Comparison of ENCODE assay signal across 10 cellular contexts in the genomic region with DNA sequence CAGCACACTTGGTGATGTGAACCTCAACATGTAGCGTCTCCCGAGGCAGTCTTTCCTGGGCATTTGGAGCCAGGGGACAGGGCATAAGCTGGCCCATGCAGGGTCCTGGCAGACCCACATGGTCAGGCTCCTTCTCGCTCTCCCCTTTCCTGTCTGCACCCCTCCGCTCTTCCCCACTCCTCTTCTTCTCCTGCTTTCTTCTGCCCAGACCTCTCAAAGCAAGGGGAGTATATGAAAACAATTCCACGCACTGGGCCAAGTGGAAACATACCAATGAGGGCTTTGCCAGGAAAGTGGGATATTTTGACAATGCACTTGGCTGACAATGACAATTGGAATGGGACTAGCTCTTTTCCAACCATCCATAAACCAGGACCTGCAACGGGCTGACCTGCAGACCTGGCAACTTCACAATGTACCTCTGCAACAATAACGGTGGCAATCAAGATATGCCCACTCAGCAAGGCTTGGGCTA. TPM values are rescaled to one million over a fixed set of nuclear protein-coding genes. Genes with fewer than 3 reads are reported as not detected.
A peak's percentile ranks its signal among the peaks of the same experiment; 100 is the strongest.
DNase-seq lines count a peak whose midpoint lies in the region; ATAC-seq and TF ChIP-seq lines count a peak whose summit lies in the region.
"Had no signal": no experiment of that assay in that cellular context is flagged by ENCODE, and none has a peak within 500 bp of the region (broad histone marks: within the 10 kb centered on the region; RNA-seq: fewer than 3 reads in every experiment).

No MANE protein-coding gene starts in this region.

- peaks cover 11% of the 10 kb centered on the region for H3K36me3 Mint-ChIP-seq in activated naive CD8-positive, alpha-beta T cell

- H3K27me3 ChIP-seq in dorsolateral prefrontal cortex = no peaks in the 10 kb centered on the region
- H3K27me3 ChIP-seq in muscle layer of duodenum (ENCODE audit: low read depth, low read length) = no peaks in the 10 kb centered on the region
- H3K27me3 ChIP-seq in suprapubic skin = no peaks in the 10 kb centered on the region
- H3K27me3 ChIP-seq: Peyer's patch had no signal

- peaks cover 1% of the 10 kb centered on the region for H3K4me1 Mint-ChIP-seq in activated naive CD8-positive, alpha-beta T cell (ENCODE audit: low read depth)

- no peak for ATAC-seq in HG02981 (IDR thresholded peaks at IDR 0.05; ENCODE audit: unreplicated experiment)

- H3K4me3 Mint-ChIP-seq in activated naive CD8-positive, alpha-beta T cell = no peak overlapping the region

- H3K27ac ChIP-seq in dorsolateral prefrontal cortex = peak overlapping the region in 51 of 59 donors; percentile 1 to 87 (median 72)
- H3K27ac ChIP-seq in muscle layer of duodenum (ENCODE audit: low read length) = peak overlapping the region; percentile 78
- peak overlapping the region; percentile 80 for H3K27ac ChIP-seq in suprapubic skin

- H3K4me3 ChIP-seq in dorsolateral prefrontal cortex = no peak overlapping the region
- H3K4me3 ChIP-seq in muscle layer of duodenum (ENCODE audit: low read depth in 1 of 2, low read length in 2 of 2) = no peak overlapping the region
- H3K4me3 ChIP-seq in suprapubic skin = no peak overlapping the region
- H3K4me3 ChIP-seq in lower leg skin (ENCODE audit: low read depth, poor library complexity, severe bottlenecking) = no peak overlapping the region
- H3K4me3 ChIP-seq: Peyer's patch had no signal

- no peaks in the 10 kb centered on the region for H3K27me3 Mint-ChIP-seq in activated naive CD8-positive, alpha-beta T cell

- H3K36me3 ChIP-seq in muscle layer of duodenum (ENCODE audit: control insufficient read depth in 1 of 2, insufficient read depth in 2 of 2, low read length in 2 of 2) = peaks cover 0 to 5% of the 10 kb centered on the region in 2 donors
- H3K36me3 ChIP-seq in suprapubic skin = no peaks in the 10 kb centered on the region
- H3K36me3 ChIP-seq: Peyer's patch had no signal

- H3K27ac Mint-ChIP-seq in activated naive CD8-positive, alpha-beta T cell = peak overlapping the region; percentile 85

- no peak for TF ChIP-seq EP300 in suprapubic skin (IDR thresholded peaks at IDR 0.05)

- H3K9me3 ChIP-seq in muscle layer of duodenum (ENCODE audit: control insufficient read depth in 1 of 2, low read length in 2 of 2) (no peaks in the 10 kb centered on the region), suprapubic skin (no peaks in the 10 kb centered on the region)
- H3K9me3 ChIP-seq: Peyer's patch had no signal

- peak in 1 of 10 donors; percentile 48 for DNase-seq in dorsolateral prefrontal cortex
- no peak for DNase-seq in suprapubic skin (ENCODE audit: low spot score in 2 of 2)
- DNase-seq in NCI-H82 treated with DMSO at 0.1 percent for 48 hours (lab: John Stamatoyannopoulos, UW; ENCODE audit: unreplicated experiment) = no peak
- DNase-seq in lower leg skin (ENCODE audit: low spot score in 2 of 2) = no peak
- DNase-seq: Calu3, Karpas-422, Peyer's patch had no signal

- no peak for TF ChIP-seq POLR2A in suprapubic skin (IDR thresholded peaks at IDR 0.05)
- TF ChIP-seq POLR2A in lower leg skin (IDR thresholded peaks at IDR 0.05) = no peak

- TF ChIP-seq CTCF in dorsolateral prefrontal cortex (IDR thresholded peaks at IDR 0.05 in 54 of 56, conservative IDR thresholded peaks at IDR 0.05 in 2 of 56; ENCODE audit: low read depth in 1 of 56, partially characterized antibody in 56 of 56) (no peak), suprapubic skin (IDR thresholded peaks at IDR 0.05) (no peak), lower leg skin (IDR thresholded peaks at IDR 0.05) (no peak)

- H3K4me1 ChIP-seq in muscle layer of duodenum (ENCODE audit: control insufficient read depth in 1 of 2, insufficient read depth in 2 of 2, low read length in 2 of 2) (peaks cover 31 to 65% of the 10 kb centered on the region in 2 donors), suprapubic skin (peaks cover 42% of the 10 kb centered on the region)

- no peaks in the 10 kb centered on the region for H3K9me3 Mint-ChIP-seq in activated naive CD8-positive, alpha-beta T cell (ENCODE audit: low read depth)

- WGBS in suprapubic skin = 54% methylated on average over 7 of the region's 7 CpGs
- 51 to 62% methylated on average over 7 of the region's 7 CpGs for WGBS in lower leg skin, 2 donors

- intact Hi-C loops in dorsolateral prefrontal cortex (cut with DNase I) = no loop called here
- intact Hi-C loops in lower leg skin (cut with DNase I; ENCODE audit: low total_unique reads) = no loop called here

RNA-seq across cellular contexts. Expression of gene TRAF3IP2, which starts 58.9 kb away (rescaled TPM):
- 10 to 100 TPM in 109 of 120 experiments, 1 to 10 TPM in 11; 7.7 to 42.4 (median 16.0) TPM for total RNA-seq in dorsolateral prefrontal cortex
- total RNA-seq in suprapubic skin = 10 to 100 TPM; 59.7 to 64.0 (median 60.9) TPM
- 10 to 100 TPM; 61.5 to 69.8 (median 64.2) TPM for total RNA-seq in lower leg skin
